In the genomic region with DNA sequence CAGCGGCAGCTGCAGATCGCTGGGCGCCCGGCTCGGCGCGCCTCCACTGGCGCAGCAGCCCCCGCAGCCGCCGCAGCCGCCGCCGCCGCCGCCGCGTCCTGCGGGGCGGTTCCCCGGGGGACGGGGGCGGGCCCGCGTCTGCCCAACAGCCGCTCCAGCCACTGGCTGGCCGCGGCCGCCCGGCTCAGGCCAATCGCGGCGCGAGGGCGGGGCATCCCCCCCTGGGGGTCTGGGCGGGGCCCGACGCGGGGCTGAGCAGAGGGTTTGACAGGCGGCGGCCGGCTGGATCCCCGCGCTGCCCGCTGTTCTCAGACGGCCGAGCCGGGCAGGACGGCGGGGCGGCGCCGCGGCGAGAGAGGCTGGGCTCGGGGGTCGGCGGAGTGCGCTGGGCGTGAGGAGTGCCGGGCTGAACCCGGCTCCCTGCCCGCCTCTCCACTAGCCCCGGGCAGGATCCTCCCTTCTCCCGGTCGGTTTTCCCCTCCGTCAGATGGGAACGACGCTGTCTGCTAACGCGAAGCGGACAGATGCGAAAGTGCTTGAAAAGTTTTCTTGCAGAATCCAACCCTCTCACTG, we compare ENCODE assay signal across 8 cellular contexts. TPM values are rescaled to one million over a fixed set of nuclear protein-coding genes. Genes with fewer than 3 reads are reported as not detected.
DNase-seq lines count a peak whose midpoint lies in the region; ATAC-seq lines count a peak whose summit lies in the region.

A gene (minus strand): TSS at position 56 of the 573 bp plus-strand sequence. CDS start 1,100 bp downstream, outside the sequence.

- H3K9ac ChIP-seq in NT2/D1 (ENCODE audit: insufficient read length, low read depth) = peak within 1 kb of the TSS; percentile 76

- H3K27me3 ChIP-seq in NT2/D1 (ENCODE audit: insufficient read depth, insufficient read length) (peaks cover 49% of the 10 kb centered on the region), neuron (ENCODE audit: insufficient read depth, low read length) (peaks cover 66% of the 10 kb centered on the region), thymus (ENCODE audit: control insufficient read depth, insufficient read depth) (peaks cover 61% of the 10 kb centered on the region)

- H3K9me3 ChIP-seq in NT2/D1 (ENCODE audit: insufficient read depth, low read length) (peaks cover 17% of the 10 kb centered on the region), neuron (ENCODE audit: low read length) (peaks cover 5% of the 10 kb centered on the region), thymus (ENCODE audit: control insufficient read depth) (no peaks in the 10 kb centered on the region)

- peak; percentile 97 for ATAC-seq in GM21390 (IDR thresholded peaks at IDR 0.05; ENCODE audit: unreplicated experiment)

- DNase-seq in DMS 273 treated with DMSO at 0.1 percent for 48 hours (lab: John Stamatoyannopoulos, UW) = peak; percentile 29
- DNase-seq in HT-29 (ENCODE audit: low spot score) = peak; percentile 34
- peak; percentile 80 for DNase-seq in NT2/D1 (ENCODE audit: low read depth, low spot score)
- peak; percentile 37 for DNase-seq in activated gamma-delta T cell treated with Interleukin-2 at 50 U/mL for 16 hours
- DNase-seq in germinal center (ENCODE audit: low spot score) = peak; percentile 97

- WGBS in thymus = under 1% methylated on average over 73 of the region's 73 CpGs

- peak within 1 kb of the TSS; percentile 87 for H2AFZ ChIP-seq in neuron (ENCODE audit: low read depth, low read length)

- peak within 1 kb of the TSS; percentile 73 for H3K4me3 ChIP-seq in NT2/D1 (ENCODE audit: insufficient read length, low read depth)
- peak within 1 kb of the TSS; percentile 46 for H3K4me3 ChIP-seq in neuron (ENCODE audit: low read length)
- peak within 1 kb of the TSS; percentile 54 for H3K4me3 ChIP-seq in thymus (ENCODE audit: low read length)

- no peaks in the 10 kb centered on the region for H3K36me3 ChIP-seq in NT2/D1 (ENCODE audit: insufficient read depth, insufficient read length, low read length)
- H3K36me3 ChIP-seq in neuron (ENCODE audit: insufficient read depth, low read length) = no peaks in the 10 kb centered on the region
- no peaks in the 10 kb centered on the region for H3K36me3 ChIP-seq in thymus (ENCODE audit: control insufficient read depth, insufficient read depth)

- H3K27ac ChIP-seq in thymus (ENCODE audit: low read depth) = no peak within 1 kb of the TSS

- H3K4me1 ChIP-seq in NT2/D1 (ENCODE audit: insufficient read depth, insufficient read length) (peaks cover 16% of the 10 kb centered on the region), neuron (ENCODE audit: insufficient read depth, low read length) (peaks cover 4% of the 10 kb centered on the region), thymus (ENCODE audit: control insufficient read depth, insufficient read depth, low read length) (peaks cover 11% of the 10 kb centered on the region)

RNA-seq across cellular contexts. Expression of the gene that starts here (rescaled TPM):
- not detected in 2 replicates for total RNA-seq in HT-29 (2014; rRNA removed; shearing (Covaris generic))
- 0.59 TPM for polyA plus RNA-seq in thymus

Comparison
In these comparisons a context has a peak if more than half of its experiments do, and no peak if none do; other contexts are left out.
1. Peak in DNase-seq in HT-29; RNA of the gene not detected or under 1 TPM.
2. DNase-seq: peak in every context shown above with its lines; median percentile 97 in germinal center; 80 in NT2/D1; 37 in activated gamma-delta T cell treated with Interleukin-2 at 50 U/mL for 16 hours; 34 in HT-29; 29 in DMS 273 treated with DMSO at 0.1 percent for 48 hours.